Comparison of ENCODE assay signal across 2 cellular contexts in the genomic region with DNA sequence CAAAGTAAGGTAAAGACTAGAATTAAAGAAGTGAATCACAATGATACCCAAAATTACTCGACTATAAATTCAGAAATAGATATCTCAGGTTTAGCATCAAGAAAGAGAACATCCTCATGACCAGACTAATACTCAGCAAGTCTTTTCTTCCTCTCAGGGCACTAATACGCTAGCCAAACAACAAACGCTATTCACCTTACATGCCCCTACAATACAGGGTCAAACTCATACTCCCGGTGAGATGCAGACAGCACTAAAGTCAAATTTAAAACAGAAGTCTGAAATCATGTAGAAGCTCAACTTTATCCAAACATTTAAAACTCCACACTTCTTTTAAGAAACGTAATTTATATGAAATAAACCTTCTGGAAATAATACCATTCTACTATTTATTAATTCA.
TF ChIP-seq lines count a peak whose summit lies in the region.

No MANE protein-coding gene starts in this region.

TF ChIP-seq in SK-N-SH, 30 proteins besides CTCF, POLR2A, EP300 and RAD21 (continued from another document):
- TF ChIP-seq NRF1 (IDR thresholded peaks at IDR 0.05; ENCODE audit: low read depth, low read length) (no peak), TAF1 (IDR thresholded peaks at IDR 0.05; ENCODE audit: borderline replicate concordance, low read depth, low read length) (no peak), CHD2 (IDR thresholded peaks at IDR 0.05; ENCODE audit: low read length, partially characterized antibody) (no peak), FOSL2 (IDR thresholded peaks at IDR 0.05; ENCODE audit: borderline replicate concordance, low read depth) (no peak), SIN3A (IDR thresholded peaks at IDR 0.05; ENCODE audit: borderline replicate concordance, low read depth, low read length) (no peak), RFX5 (IDR thresholded peaks at IDR 0.05; ENCODE audit: low read length) (no peak), MXI1 (IDR thresholded peaks at IDR 0.05; ENCODE audit: low read depth, low read length) (no peak), POLR2AphosphoS5 (IDR thresholded peaks at IDR 0.05; ENCODE audit: low read depth, low read length) (no peak)
- TF ChIP-seq, protein P1, sequence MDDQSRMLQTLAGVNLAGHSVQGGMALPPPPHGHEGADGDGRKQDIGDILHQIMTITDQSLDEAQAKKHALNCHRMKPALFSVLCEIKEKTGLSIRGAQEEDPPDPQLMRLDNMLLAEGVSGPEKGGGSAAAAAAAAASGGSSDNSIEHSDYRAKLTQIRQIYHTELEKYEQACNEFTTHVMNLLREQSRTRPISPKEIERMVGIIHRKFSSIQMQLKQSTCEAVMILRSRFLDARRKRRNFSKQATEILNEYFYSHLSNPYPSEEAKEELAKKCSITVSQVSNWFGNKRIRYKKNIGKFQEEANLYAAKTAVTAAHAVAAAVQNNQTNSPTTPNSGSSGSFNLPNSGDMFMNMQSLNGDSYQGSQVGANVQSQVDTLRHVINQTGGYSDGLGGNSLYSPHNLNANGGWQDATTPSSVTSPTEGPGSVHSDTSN (IDR thresholded peaks at IDR 0.05) = no peak
- TF ChIP-seq, protein P2, sequence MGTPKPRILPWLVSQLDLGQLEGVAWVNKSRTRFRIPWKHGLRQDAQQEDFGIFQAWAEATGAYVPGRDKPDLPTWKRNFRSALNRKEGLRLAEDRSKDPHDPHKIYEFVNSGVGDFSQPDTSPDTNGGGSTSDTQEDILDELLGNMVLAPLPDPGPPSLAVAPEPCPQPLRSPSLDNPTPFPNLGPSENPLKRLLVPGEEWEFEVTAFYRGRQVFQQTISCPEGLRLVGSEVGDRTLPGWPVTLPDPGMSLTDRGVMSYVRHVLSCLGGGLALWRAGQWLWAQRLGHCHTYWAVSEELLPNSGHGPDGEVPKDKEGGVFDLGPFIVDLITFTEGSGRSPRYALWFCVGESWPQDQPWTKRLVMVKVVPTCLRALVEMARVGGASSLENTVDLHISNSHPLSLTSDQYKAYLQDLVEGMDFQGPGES (IDR thresholded peaks at IDR 0.05; ENCODE audit: low read depth, low read length) = no peak
- TF ChIP-seq, protein P3, sequence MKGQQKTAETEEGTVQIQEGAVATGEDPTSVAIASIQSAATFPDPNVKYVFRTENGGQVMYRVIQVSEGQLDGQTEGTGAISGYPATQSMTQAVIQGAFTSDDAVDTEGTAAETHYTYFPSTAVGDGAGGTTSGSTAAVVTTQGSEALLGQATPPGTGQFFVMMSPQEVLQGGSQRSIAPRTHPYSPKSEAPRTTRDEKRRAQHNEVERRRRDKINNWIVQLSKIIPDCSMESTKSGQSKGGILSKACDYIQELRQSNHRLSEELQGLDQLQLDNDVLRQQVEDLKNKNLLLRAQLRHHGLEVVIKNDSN (IDR thresholded peaks at IDR 0.05; ENCODE audit: borderline replicate concordance, low read depth) = no peak
TF ChIP-seq in SK-N-SH: peak in this region for 0.

TF ChIP-seq in SK-N-SH treated with all-trans-retinoic acid at 6 μM for 48 hours, 23 proteins besides CTCF, POLR2A, EP300 and RAD21 (continued from another document):
- TF ChIP-seq, protein P4, sequence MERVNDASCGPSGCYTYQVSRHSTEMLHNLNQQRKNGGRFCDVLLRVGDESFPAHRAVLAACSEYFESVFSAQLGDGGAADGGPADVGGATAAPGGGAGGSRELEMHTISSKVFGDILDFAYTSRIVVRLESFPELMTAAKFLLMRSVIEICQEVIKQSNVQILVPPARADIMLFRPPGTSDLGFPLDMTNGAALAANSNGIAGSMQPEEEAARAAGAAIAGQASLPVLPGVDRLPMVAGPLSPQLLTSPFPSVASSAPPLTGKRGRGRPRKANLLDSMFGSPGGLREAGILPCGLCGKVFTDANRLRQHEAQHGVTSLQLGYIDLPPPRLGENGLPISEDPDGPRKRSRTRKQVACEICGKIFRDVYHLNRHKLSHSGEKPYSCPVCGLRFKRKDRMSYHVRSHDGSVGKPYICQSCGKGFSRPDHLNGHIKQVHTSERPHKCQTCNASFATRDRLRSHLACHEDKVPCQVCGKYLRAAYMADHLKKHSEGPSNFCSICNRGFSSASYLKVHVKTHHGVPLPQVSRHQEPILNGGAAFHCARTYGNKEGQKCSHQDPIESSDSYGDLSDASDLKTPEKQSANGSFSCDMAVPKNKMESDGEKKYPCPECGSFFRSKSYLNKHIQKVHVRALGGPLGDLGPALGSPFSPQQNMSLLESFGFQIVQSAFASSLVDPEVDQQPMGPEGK (CRISPR knock-in tag; IDR thresholded peaks at IDR 0.05; ENCODE audit: borderline replicate concordance) = no peak
- TF ChIP-seq, protein P5, sequence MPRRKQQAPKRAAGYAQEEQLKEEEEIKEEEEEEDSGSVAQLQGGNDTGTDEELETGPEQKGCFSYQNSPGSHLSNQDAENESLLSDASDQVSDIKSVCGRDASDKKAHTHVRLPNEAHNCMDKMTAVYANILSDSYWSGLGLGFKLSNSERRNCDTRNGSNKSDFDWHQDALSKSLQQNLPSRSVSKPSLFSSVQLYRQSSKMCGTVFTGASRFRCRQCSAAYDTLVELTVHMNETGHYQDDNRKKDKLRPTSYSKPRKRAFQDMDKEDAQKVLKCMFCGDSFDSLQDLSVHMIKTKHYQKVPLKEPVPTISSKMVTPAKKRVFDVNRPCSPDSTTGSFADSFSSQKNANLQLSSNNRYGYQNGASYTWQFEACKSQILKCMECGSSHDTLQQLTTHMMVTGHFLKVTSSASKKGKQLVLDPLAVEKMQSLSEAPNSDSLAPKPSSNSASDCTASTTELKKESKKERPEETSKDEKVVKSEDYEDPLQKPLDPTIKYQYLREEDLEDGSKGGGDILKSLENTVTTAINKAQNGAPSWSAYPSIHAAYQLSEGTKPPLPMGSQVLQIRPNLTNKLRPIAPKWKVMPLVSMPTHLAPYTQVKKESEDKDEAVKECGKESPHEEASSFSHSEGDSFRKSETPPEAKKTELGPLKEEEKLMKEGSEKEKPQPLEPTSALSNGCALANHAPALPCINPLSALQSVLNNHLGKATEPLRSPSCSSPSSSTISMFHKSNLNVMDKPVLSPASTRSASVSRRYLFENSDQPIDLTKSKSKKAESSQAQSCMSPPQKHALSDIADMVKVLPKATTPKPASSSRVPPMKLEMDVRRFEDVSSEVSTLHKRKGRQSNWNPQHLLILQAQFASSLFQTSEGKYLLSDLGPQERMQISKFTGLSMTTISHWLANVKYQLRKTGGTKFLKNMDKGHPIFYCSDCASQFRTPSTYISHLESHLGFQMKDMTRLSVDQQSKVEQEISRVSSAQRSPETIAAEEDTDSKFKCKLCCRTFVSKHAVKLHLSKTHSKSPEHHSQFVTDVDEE (CRISPR knock-in tag; IDR thresholded peaks at IDR 0.05) = no peak
- TF ChIP-seq TOX (CRISPR knock-in tag; IDR thresholded peaks at IDR 0.05; ENCODE audit: borderline replicate concordance) (no peak), RARB (CRISPR knock-in tag; IDR thresholded peaks at IDR 0.05) (no peak), ISL1 (CRISPR knock-in tag; IDR thresholded peaks at IDR 0.05) (no peak), PPARA (CRISPR knock-in tag; IDR thresholded peaks at IDR 0.05; ENCODE audit: borderline replicate concordance) (no peak)
- TF ChIP-seq, protein P6, sequence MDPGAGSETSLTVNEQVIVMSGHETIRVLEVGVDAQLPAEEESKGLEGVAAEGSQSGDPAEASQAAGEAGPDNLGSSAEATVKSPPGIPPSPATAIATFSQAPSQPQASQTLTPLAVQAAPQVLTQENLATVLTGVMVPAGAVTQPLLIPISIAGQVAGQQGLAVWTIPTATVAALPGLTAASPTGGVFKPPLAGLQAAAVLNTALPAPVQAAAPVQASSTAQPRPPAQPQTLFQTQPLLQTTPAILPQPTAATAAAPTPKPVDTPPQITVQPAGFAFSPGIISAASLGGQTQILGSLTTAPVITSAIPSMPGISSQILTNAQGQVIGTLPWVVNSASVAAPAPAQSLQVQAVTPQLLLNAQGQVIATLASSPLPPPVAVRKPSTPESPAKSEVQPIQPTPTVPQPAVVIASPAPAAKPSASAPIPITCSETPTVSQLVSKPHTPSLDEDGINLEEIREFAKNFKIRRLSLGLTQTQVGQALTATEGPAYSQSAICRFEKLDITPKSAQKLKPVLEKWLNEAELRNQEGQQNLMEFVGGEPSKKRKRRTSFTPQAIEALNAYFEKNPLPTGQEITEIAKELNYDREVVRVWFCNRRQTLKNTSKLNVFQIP (CRISPR knock-in tag; IDR thresholded peaks at IDR 0.05; ENCODE audit: borderline replicate concordance, low read depth) = no peak
